9 cellular contexts compared by ENCODE assay signal in the genomic region with DNA sequence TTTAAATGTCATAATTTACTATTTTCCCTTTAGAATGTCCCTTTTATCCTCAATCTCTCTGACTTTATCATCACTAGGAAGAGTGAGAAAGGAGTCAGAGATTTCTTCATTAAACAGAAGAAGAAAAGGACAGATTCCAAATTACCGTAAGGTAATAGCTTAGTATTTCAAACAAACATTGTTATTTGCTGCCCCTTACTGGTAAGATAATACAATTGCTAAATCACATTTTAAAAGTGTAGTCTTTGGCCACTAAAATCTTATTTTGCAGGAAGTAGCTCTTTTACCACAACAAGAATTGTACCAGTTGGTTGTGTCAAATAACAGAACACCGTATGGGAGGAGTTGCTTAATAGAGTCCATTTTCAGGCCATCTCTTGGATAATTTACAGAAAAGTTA. TPM values are rescaled to one million over a fixed set of nuclear protein-coding genes. Genes with fewer than 3 reads are reported as not detected.
DNase-seq lines count a peak whose midpoint lies in the region; ATAC-seq, FAIRE-seq and TF ChIP-seq lines count a peak whose summit lies in the region.
"Had no signal": no experiment of that assay in that cellular context is flagged by ENCODE, and none has a peak within 500 bp of the region (broad histone marks: within the 10 kb centered on the region; RNA-seq: fewer than 3 reads in every experiment).

No MANE protein-coding gene starts in this region.

- H2BK5ac ChIP-seq in mesenchymal stem cell (ENCODE audit: low read depth, low read length, poor library complexity, severe bottlenecking) = no peak overlapping the region

- no peak overlapping the region for H2BK15ac ChIP-seq in mesenchymal stem cell (ENCODE audit: low read depth, poor library complexity, severe bottlenecking)

- H3K27ac ChIP-seq in GM12878 (ENCODE audit: control insufficient read depth, insufficient read depth) (no peak overlapping the region), mesenchymal stem cell (ENCODE audit: low read length, poor library complexity, severe bottlenecking) (no peak overlapping the region)

- no peaks in the 10 kb centered on the region for H3K79me2 ChIP-seq in GM12878 (ENCODE audit: control insufficient read depth, insufficient read depth, low read length)

- intact Hi-C loops in GM12878 (cut with micrococcal nuclease; ENCODE audit: unreplicated experiment) = loop anchor here (1.0 to 10.0 kb wide), 3 partner anchors 105 to 740 kb away; no protein-coding TSS in a partner anchor

- peak; percentile 51 for TF ChIP-seq RAD21 in GM12878 (IDR thresholded peaks at IDR 0.05; ENCODE audit: insufficient read depth, low read depth, low read length)

- no peaks in the 10 kb centered on the region for H3K4me1 ChIP-seq in GM12878 (ENCODE audit: control insufficient read depth, insufficient read depth, low read length)
- no peaks in the 10 kb centered on the region for H3K4me1 ChIP-seq in mesenchymal stem cell (ENCODE audit: control insufficient read depth, insufficient read depth, low read depth, low read length)

- H3K36me3 ChIP-seq in GM12878 (ENCODE audit: control insufficient read depth in 2 of 2, insufficient read depth in 2 of 2, low read length in 1 of 2) (no peaks in the 10 kb centered on the region), mesenchymal stem cell (ENCODE audit: control insufficient read depth in 1 of 2, insufficient read depth in 2 of 2, low read depth in 1 of 2, low read length in 2 of 2) (no peaks in the 10 kb centered on the region)

- H3K14ac ChIP-seq in mesenchymal stem cell (ENCODE audit: low read length in 2 of 2) = no peak overlapping the region

- H3K4ac ChIP-seq in mesenchymal stem cell (ENCODE audit: low read depth in 1 of 2, low read length in 2 of 2) = no peak overlapping the region

- no peak overlapping the region for H3K18ac ChIP-seq in mesenchymal stem cell (ENCODE audit: low read depth in 1 of 2, low read length in 2 of 2)

- no peak overlapping the region for H2AFZ ChIP-seq in GM12878 (ENCODE audit: control insufficient read depth, low read depth, low read length)
- H2AFZ ChIP-seq in mesenchymal stem cell (ENCODE audit: low read depth, low read length) = no peak overlapping the region

- TF ChIP-seq EP300 in GM12878 (IDR thresholded peaks at IDR 0.05; ENCODE audit: borderline replicate concordance in 1 of 2, control insufficient read depth in 1 of 2, low read depth in 2 of 2, low read length in 2 of 2) = no peak

- no peak overlapping the region for H3K9ac ChIP-seq in GM12878 (ENCODE audit: control insufficient read depth, insufficient read depth, low read length)
- H3K9ac ChIP-seq in mesenchymal stem cell (ENCODE audit: low read length) = peak overlapping the region; percentile 52

- H3K79me1 ChIP-seq in mesenchymal stem cell (replicated peaks; ENCODE audit: low read length, poor library complexity, severe bottlenecking) = no peaks in the 10 kb centered on the region

- no peak overlapping the region for H3K23ac ChIP-seq in mesenchymal stem cell (ENCODE audit: low read length in 2 of 2)

- BruUV-seq in GM12878 (replicated peaks; lab: Mats Ljungman, UMichigan) = no TSS peak

- TF ChIP-seq CTCF in LNCAP (IDR thresholded peaks at IDR 0.05) (peak; percentile 58), GM12878 (IDR thresholded peaks at IDR 0.05 in 2 of 3, conservative IDR thresholded peaks at IDR 0.05 in 1 of 3; ENCODE audit: control insufficient read depth in 2 of 3, extremely low read depth in 1 of 3, insufficient read depth in 1 of 3, low read depth in 3 of 3, low read length in 3 of 3) (peak; percentile 16 to 55 (median 21); a peak in 3 of 6 replicates)

- no peak overlapping the region for H3K4me3 ChIP-seq in GM12878
- no peak overlapping the region for H3K4me3 ChIP-seq in mesenchymal stem cell (ENCODE audit: insufficient read depth in 1 of 2, low read depth in 1 of 2, low read length in 2 of 2)

- H2AK5ac ChIP-seq in mesenchymal stem cell (ENCODE audit: low read length, severe bottlenecking) = no peak overlapping the region

- H3K4me2 ChIP-seq in GM12878 (ENCODE audit: control insufficient read depth, insufficient read depth) (no peak overlapping the region), mesenchymal stem cell (ENCODE audit: low read length, poor library complexity, severe bottlenecking) (no peak overlapping the region)

- H2BK12ac ChIP-seq in mesenchymal stem cell (ENCODE audit: low read length in 2 of 2) = no peak overlapping the region

- CTCF ChIA-PET in GM12878 (lab: Yijun Ruan, JAX) = interaction anchor here (0.8 to 3.9 kb wide), 22 partner anchors 8 to 745 kb away, joined by 3 to 46 read pairs (median 6); no protein-coding TSS in a partner anchor

- no peak overlapping the region for H2BK120ac ChIP-seq in mesenchymal stem cell (ENCODE audit: low read depth, low read length)

- peak; percentile 27 for FAIRE-seq in GM12878 (lab: Jason Lieb, UNC)
- FAIRE-seq: colon had no signal

- no peaks in the 10 kb centered on the region for H4K20me1 ChIP-seq in GM12878 (ENCODE audit: control insufficient read depth, insufficient read depth)

- in situ Hi-C loops in ACHN (cut with HindIII; ENCODE audit: low pct_ligation_motif_present, low pct_unique_long_range_greater_than_20kb, low sequenced_read_pairs) = no loop called here
- in situ Hi-C loops in GM12878 (cut with MboI) = loop anchor here (5.0 to 10.0 kb wide), 2 partner anchors 230 to 653 kb away; no protein-coding TSS in a partner anchor

- H3K9me3 ChIP-seq in GM12878 (replicated peaks; ENCODE audit: control insufficient read depth, insufficient read depth, low read length) = no peaks in the 10 kb centered on the region
- H3K9me3 ChIP-seq in mesenchymal stem cell (ENCODE audit: control insufficient read depth, low read length) = no peaks in the 10 kb centered on the region

- H3K27me3 ChIP-seq in GM12878 (replicated peaks in 1 of 2; ENCODE audit: control insufficient read depth in 2 of 2, insufficient read depth in 2 of 2, low read length in 1 of 2) (no peaks in the 10 kb centered on the region), mesenchymal stem cell (ENCODE audit: control insufficient read depth in 1 of 2, insufficient read depth in 1 of 2, low read length in 2 of 2) (no peaks in the 10 kb centered on the region)

- RAD21 ChIA-PET in GM12878 (lab: Charles Lee; ENCODE audit: unreplicated experiment) = interaction anchor here (0.6 to 1.9 kb wide), 17 partner anchors 10 to 746 kb away, joined by 3 to 24 read pairs (median 4); no protein-coding TSS in a partner anchor

- H4K8ac ChIP-seq in mesenchymal stem cell (ENCODE audit: low read length) = no peak overlapping the region

- DNase-seq in ACHN = peak; percentile 45
- DNase-seq in GM12878 (ENCODE audit: low read depth, low spot score) = no peak
- peak; percentile 28 for DNase-seq in mesenchymal stem cell
- DNase-seq in NCI-H187 (lab: John Stamatoyannopoulos, UW) = no peak
- DNase-seq in middle frontal gyrus (ENCODE audit: extremely low spot score, low spot score) = no peak
- DNase-seq in NCI-H1092 treated with DMSO at 0.1 percent for 48 hours (lab: John Stamatoyannopoulos, UW) = no peak

- WGBS in GM12878 (ENCODE audit: insufficient coverage, insufficient replicate concordance, low lambda C conversion rate, missing lambda C conversion rate) = 13% methylated on average over 2 of the region's 2 CpGs
- no CpG with 5 or more reads among the region's 2 CpGs for WGBS in mesenchymal stem cell

- SMC1A ChIA-PET in GM12878 (lab: Charles Lee; ENCODE audit: uncharacterized antibody, unreplicated experiment) = interaction anchor here (0.7 to 2.5 kb wide), 14 partner anchors 10 to 707 kb away, joined by 3 to 28 read pairs (median 4); a partner anchor contains a TSS

- no peak overlapping the region for H4K91ac ChIP-seq in mesenchymal stem cell (ENCODE audit: low read length)

- no peak for TF ChIP-seq POLR2A in GM12878 (IDR thresholded peaks at IDR 0.05; ENCODE audit: low read depth, low read length)

- POLR2A ChIA-PET in GM12878 (lab: Charles Lee) = interaction anchor here (0.6 kb wide), 2 partner anchors 59 to 107 kb away, joined by 3 read pairs; no protein-coding TSS in a partner anchor

- ATAC-seq in GM18520 (IDR thresholded peaks at IDR 0.05; ENCODE audit: unreplicated experiment) = peak; percentile 46
- ATAC-seq in GM12878 = peak; percentile 76

RNA-seq across cellular contexts. Expression of a gene that starts 53.7 kb away (rescaled TPM):
- total RNA-seq in GM12878 (2013; cell fraction: nucleolus; rRNA removed) = 108 and 113 TPM in 2 replicates
- 30.3 and 41.3 TPM in 2 replicates for total RNA-seq in GM12878 (2014; rRNA removed)
- 45.3 and 53.3 TPM in 2 replicates for total RNA-seq in GM12878 (2014; rRNA removed; fragmentation: Illumina TruSeq; extraction: Trizol)
- total RNA-seq in GM12878 (2021) = 55.9 and 56.8 TPM in 2 replicates
- 24.4 TPM for polyA plus RNA-seq in GM12878 (2011; ENCODE audit: low read depth)
- 75.8 and 96.1 TPM in 2 replicates for polyA plus RNA-seq in GM12878 (2011; rRNA removed)
- polyA plus RNA-seq in GM12878 (2011; cell fraction: cytosol; rRNA removed) = 34.6 and 39.3 TPM in 2 replicates
- 62.9 and 83.0 TPM in 2 replicates for polyA plus RNA-seq in GM12878 (2011; cell fraction: nucleus; rRNA removed)
- 30.2 and 42.1 TPM in 2 replicates for polyA plus RNA-seq in GM12878 (2012)
- polyA plus RNA-seq in GM12878 (2014; fragmentation: Illumina TruSeq; extraction: Trizol) = 55.6 and 64.2 TPM in 2 replicates
- polyA plus RNA-seq in GM12878 (2014; fragmentation: Nextera tagmentation; extraction: Ambion mirVana) = 10 to 100 TPM; 27.8 to 30.0 TPM
- 33.7 and 43.4 TPM in 2 replicates for polyA plus RNA-seq in GM12878 (2014; rRNA removed)
- polyA plus RNA-seq in GM12878 (2016; fragmentation: Nextera tagmentation; extraction: Ambion mirVana) = 10 to 100 TPM; 59.2 to 65.5 TPM
- polyA minus RNA-seq in GM12878 (2011; rRNA and poly(A)+ RNA removed) = 65.3 and 72.8 TPM in 2 replicates
- polyA minus RNA-seq in GM12878 (2011; cell fraction: cytosol; rRNA and poly(A)+ RNA removed) = 14.2 and 22.1 TPM in 2 replicates
- polyA minus RNA-seq in GM12878 (2011; cell fraction: nucleus; rRNA and poly(A)+ RNA removed) = 33.4 and 36.2 TPM in 2 replicates
- 45.7 TPM for polyA plus RNA-seq in mesenchymal stem cell (2013, experiment 1 of 2)
- polyA plus RNA-seq in mesenchymal stem cell (2013, experiment 2 of 2) = 46.2 TPM

RNA-seq across cellular contexts. Expression of a gene that starts 54.0 kb away (rescaled TPM):
- total RNA-seq in GM12878 (2013; cell fraction: nucleolus; rRNA removed) = 70.4 and 70.8 TPM in 2 replicates
- total RNA-seq in GM12878 (2014; rRNA removed) (8.9 and 9.1 TPM in 2 replicates), GM12878 (2014; rRNA removed; fragmentation: Illumina TruSeq; extraction: Trizol) (10.5 and 11.4 TPM in 2 replicates), GM12878 (2021) (10.3 and 12.1 TPM in 2 replicates)
- polyA plus RNA-seq in GM12878 (2011; ENCODE audit: low read depth) = 3.5 TPM
- polyA plus RNA-seq in GM12878 (2011; rRNA removed) (14.2 and 24.8 TPM in 2 replicates), GM12878 (2014; fragmentation: Illumina TruSeq; extraction: Trizol) (9.6 and 11.2 TPM in 2 replicates), GM12878 (2014; fragmentation: Nextera tagmentation; extraction: Ambion mirVana) (1 to 10 TPM; 2.7 to 2.8 TPM), GM12878 (2014; rRNA removed) (2.8 and 4.0 TPM in 2 replicates), GM12878 (2016; fragmentation: Nextera tagmentation; extraction: Ambion mirVana) (10 to 100 TPM; 12.9 to 14.1 TPM)
- polyA plus RNA-seq in GM12878 (2011; cell fraction: cytosol; rRNA removed) = 3.3 and 8.6 TPM in 2 replicates
- polyA plus RNA-seq in GM12878 (2011; cell fraction: nucleus; rRNA removed) = 14.3 and 16.9 TPM in 2 replicates
- 5.9 and 12.7 TPM in 2 replicates for polyA plus RNA-seq in GM12878 (2012)
- polyA minus RNA-seq in GM12878 (2011; rRNA and poly(A)+ RNA removed) = 12.5 and 13.4 TPM in 2 replicates
- polyA minus RNA-seq in GM12878 (2011; cell fraction: cytosol; rRNA and poly(A)+ RNA removed) = 7.9 and 9.0 TPM in 2 replicates
- polyA minus RNA-seq in GM12878 (2011; cell fraction: nucleus; rRNA and poly(A)+ RNA removed) = 20.7 and 26.8 TPM in 2 replicates
- 5.9 TPM for polyA plus RNA-seq in mesenchymal stem cell (2013, experiment 1 of 2)
- polyA plus RNA-seq in mesenchymal stem cell (2013, experiment 2 of 2) = 6.1 TPM

Comparison
In these comparisons a context has a peak if more than half of its experiments do, and no peak if none do; other contexts are left out.
1. DNase-seq: peak in ACHN (single experiment) and mesenchymal stem cell (single experiment); none in GM12878 (single experiment), NCI-H187 (0 of 2), middle frontal gyrus (single experiment) and NCI-H1092 treated with DMSO at 0.1 percent for 48 hours (single experiment).